ENCODE assay signal across 11 cellular contexts in the genomic region with DNA sequence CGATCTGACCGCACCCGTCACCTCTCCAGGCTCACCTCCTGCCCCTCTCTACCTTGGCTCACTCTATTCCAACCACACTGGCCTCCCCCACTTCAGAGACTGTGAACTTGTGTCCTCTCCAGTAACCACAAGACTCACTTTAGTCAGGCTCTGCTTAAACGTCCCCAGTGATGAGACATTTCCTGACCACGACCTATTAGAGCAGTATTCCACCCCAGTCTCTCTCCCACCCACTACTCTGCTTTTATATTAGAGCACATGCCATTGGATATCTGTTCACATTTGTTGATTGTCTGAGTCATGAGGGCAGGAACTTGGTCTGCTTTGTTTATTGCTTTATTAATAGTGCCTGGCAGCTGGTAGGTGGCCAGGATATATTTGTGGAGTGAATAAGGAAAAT. TPM values are rescaled to one million over a fixed set of nuclear protein-coding genes. Genes with fewer than 3 reads are reported as not detected.
DNase-seq lines count a peak whose midpoint lies in the region; ATAC-seq and TF ChIP-seq lines count a peak whose summit lies in the region.
"Had no signal": no experiment of that assay in that cellular context is flagged by ENCODE, and none has a peak within 500 bp of the region (broad histone marks: within the 10 kb centered on the region; RNA-seq: fewer than 3 reads in every experiment).

No MANE protein-coding gene starts in this region.

- in situ Hi-C loops in SK-MEL-5 (cut with HindIII; ENCODE audit: low pct_unique_long_range_greater_than_20kb, low sequenced_read_pairs) (no loop called here), GM13977 (cut with MboI; ENCODE audit: low pct_unique_long_range_greater_than_20kb, low sequenced_read_pairs, unreplicated experiment) (no loop called here)

- peak; percentile 50 for ATAC-seq in HG02623 (IDR thresholded peaks at IDR 0.05; ENCODE audit: unreplicated experiment)
- ATAC-seq in T-helper 17 cell: no peak

- H3K4me3 Mint-ChIP-seq in T-helper 17 cell: no peak overlapping the region

- H3K4me1 Mint-ChIP-seq in T-helper 17 cell: no peaks in the 10 kb centered on the region

- peaks cover 14% of the 10 kb centered on the region for H3K27me3 Mint-ChIP-seq in T-helper 17 cell

- H3K27ac Mint-ChIP-seq in T-helper 17 cell: no peak overlapping the region

- DNase-seq in AG20443 (ENCODE audit: low spot score) (peak; percentile 64), SK-MEL-5 (ENCODE audit: low read depth, low spot score) (peak; percentile 15), islet precursor cell (peak; percentile 87), T-helper 17 cell (no peak), GM13977 (ENCODE audit: low spot score) (no peak), HuH-7.5 (ENCODE audit: low spot score) (no peak), NCI-H128 (lab: John Stamatoyannopoulos, UW; ENCODE audit: unreplicated experiment) (no peak)
- DNase-seq: GF-D8, NCI-H2227 treated with DMSO at 0.1 percent for 48 hours had no signal

- no peak for TF ChIP-seq CTCF in GM13977 (IDR thresholded peaks at IDR 0.05; ENCODE audit: extremely low read depth, insufficient read depth, missing control alignments)

- peaks cover 3% of the 10 kb centered on the region for H3K36me3 Mint-ChIP-seq in T-helper 17 cell (ENCODE audit: low read depth)

- H3K9me3 ChIP-seq in T-helper 17 cell (ENCODE audit: control insufficient read depth, low read length, poor library complexity, severe bottlenecking): no peaks in the 10 kb centered on the region
- H3K9me3 ChIP-seq: HAP-1 had no signal

RNA-seq across cellular contexts. Expression of a gene that starts 20.1 kb away (rescaled TPM):
- total RNA-seq in SK-MEL-5 (2014; rRNA removed; shearing (Covaris generic)): 49.7 and 56.9 TPM in 2 replicates
- 34.0 and 45.7 TPM in 2 replicates for polyA plus RNA-seq in SK-MEL-5 (2015; cell fraction: cytosol; rRNA removed)
- polyA plus RNA-seq in SK-MEL-5 (2015; cell fraction: nucleus; rRNA removed): 49.2 and 53.9 TPM in 2 replicates
- 10 to 100 TPM; 27.7 to 40.1 TPM for total RNA-seq in T-helper 17 cell

RNA-seq across cellular contexts. Expression of a gene that starts 20.2 kb away (rescaled TPM):
- 6.0 and 12.5 TPM in 2 replicates for total RNA-seq in SK-MEL-5 (2014; rRNA removed; shearing (Covaris generic))
- polyA plus RNA-seq in SK-MEL-5 (2015; cell fraction: cytosol; rRNA removed): 1.9 and 5.5 TPM in 2 replicates
- polyA plus RNA-seq in SK-MEL-5 (2015; cell fraction: nucleus; rRNA removed): 15.2 and 21.5 TPM in 2 replicates
- total RNA-seq in T-helper 17 cell: 1 to 10 TPM; 6.1 to 7.4 TPM

RNA-seq across cellular contexts. Expression of a gene that starts 47.7 kb away (rescaled TPM):
- 51.8 and 54.8 TPM in 2 replicates for total RNA-seq in SK-MEL-5 (2014; rRNA removed; shearing (Covaris generic))
- polyA plus RNA-seq in SK-MEL-5 (2015; cell fraction: cytosol; rRNA removed): 34.9 and 54.8 TPM in 2 replicates
- 52.1 and 70.5 TPM in 2 replicates for polyA plus RNA-seq in SK-MEL-5 (2015; cell fraction: nucleus; rRNA removed)
- 1 to 10 TPM in 1 of 2 donors, under 1 TPM in 1; 0.42 to 1.1 TPM for total RNA-seq in T-helper 17 cell

Comparison
In these comparisons a context has a peak if more than half of its experiments do, and no peak if none do; other contexts are left out.
1. DNase-seq: peak in AG20443 (single experiment), SK-MEL-5 (single experiment) and islet precursor cell (single experiment); none in T-helper 17 cell (0 of 3), GM13977 (single experiment), HuH-7.5 (single experiment) and NCI-H128 (single experiment).
2. RNA of a gene that starts 47.7 kb away (total RNA-seq): 51.8 to 54.8 TPM in SK-MEL-5; 0.42 to 1.1 TPM in T-helper 17 cell; every median in the first group is over 10 times any median in the second.